Comparison of ENCODE assay signal across 23 cellular contexts in the genomic region with DNA sequence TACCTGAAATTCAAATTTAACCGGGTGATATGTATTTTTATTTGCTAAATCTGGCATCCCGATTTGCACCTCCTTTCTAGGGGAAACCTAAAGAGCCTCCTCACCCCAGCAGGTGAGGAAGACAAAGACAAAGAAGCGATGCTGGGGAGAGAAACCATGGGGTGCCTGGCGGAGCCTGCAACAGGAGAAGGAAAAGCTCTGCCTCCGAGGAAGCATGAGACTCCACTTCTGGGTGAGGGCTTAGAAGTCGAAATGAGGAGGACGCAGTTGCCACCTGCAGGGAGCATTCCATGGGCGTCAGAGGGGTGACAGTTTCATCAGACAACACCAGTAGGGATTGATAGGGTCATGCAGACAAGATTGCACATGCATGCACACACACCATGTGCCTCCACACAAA. TPM values are rescaled to one million over a fixed set of nuclear protein-coding genes. Genes with fewer than 3 reads are reported as not detected.
DNase-seq lines count a peak whose midpoint lies in the region; ATAC-seq and TF ChIP-seq lines count a peak whose summit lies in the region.
"Had no signal": no experiment of that assay in that cellular context is flagged by ENCODE, and none has a peak within 500 bp of the region (broad histone marks: within the 10 kb centered on the region; RNA-seq: fewer than 3 reads in every experiment).

No MANE protein-coding gene starts in this region.

- no peak overlapping the region for H2AFZ ChIP-seq in neural progenitor cell (replicated peaks)

- no peaks in the 10 kb centered on the region for H3F3A ChIP-seq in neural progenitor cell (ENCODE audit: low read depth)

- H3K9ac ChIP-seq in HUES48 (ENCODE audit: low read depth, low read length) (peak overlapping the region; percentile 10; the same call in 1 of the 2 replicates), endodermal cell (ENCODE audit: extremely low read depth, low read length, poor library complexity, severe bottlenecking) (no peak overlapping the region), neural progenitor cell (no peak overlapping the region)

- no peak overlapping the region for H3K4me3 Mint-ChIP-seq in endodermal cell
- H3K4me3 Mint-ChIP-seq in neural progenitor cell = no peak overlapping the region
- no peak overlapping the region for H3K4me3 Mint-ChIP-seq in activated CD4-positive, alpha-beta T cell treated with anti-CD3 and anti-CD28 coated beads, Interleukin-2, amount 10 ng/mL, durations not matched to agents 24 days and 14 days
- H3K4me3 Mint-ChIP-seq: CD4-positive, CD25-positive, alpha-beta regulatory T cell; CD8-positive, alpha-beta memory T cell; HFFc6 had no signal

- H4K20me1 ChIP-seq in neural progenitor cell (ENCODE audit: low read depth) = no peaks in the 10 kb centered on the region

- H3K27me3 Mint-ChIP-seq in endodermal cell (ENCODE audit: insufficient read depth) = peaks cover 2% of the 10 kb centered on the region
- H3K27me3 Mint-ChIP-seq in neural progenitor cell (ENCODE audit: insufficient read depth, low read depth) = peaks cover 4% of the 10 kb centered on the region
- H3K27me3 Mint-ChIP-seq in activated CD4-positive, alpha-beta T cell treated with anti-CD3 and anti-CD28 coated beads, Interleukin-2, amount 10 ng/mL, durations not matched to agents 24 days and 14 days = peaks cover 5% of the 10 kb centered on the region

- 0 out of 2 replicates have a peak, but pooled peaks cover 2% of the 10 kb centered on the region for H3K27me3 ChIP-seq in H7 (ENCODE audit: control insufficient read depth, insufficient read depth, low read length)
- no peaks in the 10 kb centered on the region for H3K27me3 ChIP-seq in HUES48 (ENCODE audit: control insufficient read depth, insufficient read depth, low read length)
- H3K27me3 ChIP-seq in endodermal cell (ENCODE audit: control insufficient read depth, insufficient read depth, low read length, poor library complexity, severe bottlenecking) = no peaks in the 10 kb centered on the region
- no peaks in the 10 kb centered on the region for H3K27me3 ChIP-seq in neural progenitor cell
- peaks cover 14% of the 10 kb centered on the region for H3K27me3 ChIP-seq in lower lobe of right lung (ENCODE audit: low read depth)
- H3K27me3 ChIP-seq: BE2C had no signal

- peak overlapping the region; percentile 13 for H3K4me2 ChIP-seq in neural progenitor cell

- no peaks in the 10 kb centered on the region for H3K79me2 ChIP-seq in neural progenitor cell (ENCODE audit: low read depth)

- no peaks in the 10 kb centered on the region for H3K36me3 Mint-ChIP-seq in endodermal cell (ENCODE audit: low read depth)
- no peaks in the 10 kb centered on the region for H3K36me3 Mint-ChIP-seq in neural progenitor cell
- no peaks in the 10 kb centered on the region for H3K36me3 Mint-ChIP-seq in activated CD4-positive, alpha-beta T cell treated with anti-CD3 and anti-CD28 coated beads, Interleukin-2, amount 10 ng/mL, durations not matched to agents 24 days and 14 days (ENCODE audit: low read depth)
- H3K36me3 Mint-ChIP-seq: CD4-positive, CD25-positive, alpha-beta regulatory T cell; CD8-positive, alpha-beta memory T cell had no signal

- H3K27ac Mint-ChIP-seq in endodermal cell (peak overlapping the region; percentile 49), neural progenitor cell (no peak overlapping the region)
- no peak overlapping the region for H3K27ac Mint-ChIP-seq in activated CD4-positive, alpha-beta T cell treated with anti-CD3 and anti-CD28 coated beads, Interleukin-2, amount 10 ng/mL, durations not matched to agents 24 days and 14 days
- H3K27ac Mint-ChIP-seq: CD4-positive, CD25-positive, alpha-beta regulatory T cell; CD8-positive, alpha-beta memory T cell; HFFc6 had no signal

- no peaks in the 10 kb centered on the region for H3K36me3 ChIP-seq in H7 (replicated peaks; ENCODE audit: control insufficient read depth, insufficient read depth, low read length)
- no peaks in the 10 kb centered on the region for H3K36me3 ChIP-seq in HUES48 (ENCODE audit: control insufficient read depth, insufficient read depth, low read length)
- H3K36me3 ChIP-seq in endodermal cell (ENCODE audit: control insufficient read depth, insufficient read depth, low read length) = no peaks in the 10 kb centered on the region
- no peaks in the 10 kb centered on the region for H3K36me3 ChIP-seq in neural progenitor cell
- H3K36me3 ChIP-seq in lower lobe of right lung = no peaks in the 10 kb centered on the region
- H3K36me3 ChIP-seq: BE2C had no signal

- no peak for TF ChIP-seq CTCF in endodermal cell (conservative IDR thresholded peaks at IDR 0.05)
- no peak for TF ChIP-seq CTCF in neural progenitor cell (IDR thresholded peaks at IDR 0.05)
- TF ChIP-seq CTCF in lower lobe of right lung (IDR thresholded peaks at IDR 0.05) = no peak

- no peak for ATAC-seq in lower lobe of right lung
- ATAC-seq: GM12878, HCT116 had no signal

- H3K9me3 ChIP-seq in HUES48 (ENCODE audit: control insufficient read depth, insufficient read depth, low read length) = no peaks in the 10 kb centered on the region
- H3K9me3 ChIP-seq in endodermal cell (ENCODE audit: control insufficient read depth, low read length) = no peaks in the 10 kb centered on the region
- H3K9me3 ChIP-seq in neural progenitor cell (ENCODE audit: low read depth) = no peaks in the 10 kb centered on the region
- no peaks in the 10 kb centered on the region for H3K9me3 ChIP-seq in lower lobe of right lung
- H3K9me3 ChIP-seq: BE2C had no signal

- DNase-seq in H7 (peak; percentile 39), endodermal cell (peak; percentile 77), neural progenitor cell (ENCODE audit: low spot score) (peak; percentile 36), cerebellum (ENCODE audit: low spot score) (no peak), lower lobe of right lung (no peak)
- no peak for DNase-seq in activated CD4-positive, alpha-beta T cell treated with anti-CD3 and anti-CD28 coated beads, Interleukin-2, amount 10 ng/mL, durations not matched to agents 24 days and 14 days
- DNase-seq: ACHN; BE2C; C1 segment of cervical spinal cord; CD4-positive, CD25-positive, alpha-beta regulatory T cell; CD8-positive, alpha-beta memory T cell; COR-L47; DMS 273 treated with DMSO at 0.1 percent for 48 hours; DMS53; DND-41; EL; HFFc6 had no signal

- 42 to 46% methylated on average over 5 to 8 of the region's 8 CpGs for WGBS in endodermal cell (ENCODE audit: insufficient coverage in 1 of 2, insufficient read length in 1 of 2), 2 experiments

- no peak overlapping the region for H3K27ac ChIP-seq in HUES48 (ENCODE audit: low read depth, low read length)
- no peak overlapping the region for H3K27ac ChIP-seq in endodermal cell (ENCODE audit: low read depth, low read length)
- no peak overlapping the region for H3K27ac ChIP-seq in neural progenitor cell
- H3K27ac ChIP-seq in lower lobe of right lung = no peak overlapping the region

- peaks cover 34% of the 10 kb centered on the region for H3K4me1 Mint-ChIP-seq in endodermal cell
- peaks cover 9% of the 10 kb centered on the region for H3K4me1 Mint-ChIP-seq in neural progenitor cell
- H3K4me1 Mint-ChIP-seq in activated CD4-positive, alpha-beta T cell treated with anti-CD3 and anti-CD28 coated beads, Interleukin-2, amount 10 ng/mL, durations not matched to agents 24 days and 14 days = no peaks in the 10 kb centered on the region
- H3K4me1 Mint-ChIP-seq: CD8-positive, alpha-beta memory T cell had no signal

- H3K4me3 ChIP-seq in H7 (ENCODE audit: insufficient read depth, low read depth, low read length) (no peak overlapping the region), HUES48 (ENCODE audit: low read depth, low read length) (no peak overlapping the region), endodermal cell (ENCODE audit: low read length) (no peak overlapping the region), neural progenitor cell (no peak overlapping the region), lower lobe of right lung (no peak overlapping the region)
- H3K4me3 ChIP-seq: GM12878 had no signal

- intact Hi-C loops in activated CD4-positive, alpha-beta T cell treated with anti-CD3 and anti-CD28 coated beads, Interleukin-2, amount 10 ng/mL, durations not matched to agents 24 days and 14 days (cut with micrococcal nuclease) = loop anchor here (5.0 to 10.0 kb wide), 3 partner anchors 324 to 1856 kb away; no protein-coding TSS in a partner anchor
- intact Hi-C loops in lower lobe of right lung (cut with DNase I) = loop anchor here (5.0 kb wide), 1 partner anchor 194 kb away; no protein-coding TSS in a partner anchor

- H3K9me3 Mint-ChIP-seq in endodermal cell (no peaks in the 10 kb centered on the region), neural progenitor cell (no peaks in the 10 kb centered on the region)
- no peaks in the 10 kb centered on the region for H3K9me3 Mint-ChIP-seq in activated CD4-positive, alpha-beta T cell treated with anti-CD3 and anti-CD28 coated beads, Interleukin-2, amount 10 ng/mL, durations not matched to agents 24 days and 14 days
- H3K9me3 Mint-ChIP-seq: CD4-positive, CD25-positive, alpha-beta regulatory T cell; CD8-positive, alpha-beta memory T cell; HFFc6 had no signal

- H3K4me1 ChIP-seq in HUES48 (ENCODE audit: control insufficient read depth, insufficient read depth, low read length) (peaks cover 26% of the 10 kb centered on the region), endodermal cell (ENCODE audit: control insufficient read depth, insufficient read depth, low read length) (peaks cover 4% of the 10 kb centered on the region), neural progenitor cell (peaks cover 19% of the 10 kb centered on the region), lower lobe of right lung (peaks cover 10% of the 10 kb centered on the region)
- H3K4me1 ChIP-seq: BE2C had no signal

RNA-seq across cellular contexts. Expression of gene LYZL4, which starts 30.5 kb away (rescaled TPM):
- total RNA-seq in H7 (2014; rRNA removed; shearing (Covaris generic)) = not detected in 2 replicates
- total RNA-seq in endodermal cell (not detected), neural progenitor cell (ENCODE audit: low replicate concordance) (not detected in 2 replicates), cerebellum (not detected), lower lobe of right lung (not detected)
- polyA plus RNA-seq in endodermal cell (2013, experiment 1 of 2) = not detected
- not detected for polyA plus RNA-seq in endodermal cell (2013, experiment 2 of 2)
- not detected in 2 replicates for total RNA-seq in activated CD4-positive, alpha-beta T cell treated with anti-CD3 and anti-CD28 coated beads, Interleukin-2, amount 10 ng/mL, durations not matched to agents 24 days and 14 days
- total RNA-seq: CD4-positive, CD25-positive, alpha-beta regulatory T cell; CD8-positive, alpha-beta memory T cell; G401; H4; HFFc6; HT-29 had no signal
- polyA plus RNA-seq: CD4-positive, CD25-positive, alpha-beta regulatory T cell; CD8-positive, alpha-beta memory T cell had no signal

Comparison
In these comparisons a context has a peak if more than half of its experiments do, and no peak if none do; other contexts are left out.
1. DNase-seq: peak in H7 (single experiment), endodermal cell (single experiment) and neural progenitor cell (single experiment); none in activated CD4-positive, alpha-beta T cell treated with anti-CD3 and anti-CD28 coated beads, Interleukin-2, amount 10 ng/mL, durations not matched to agents 24 days and 14 days (single experiment), cerebellum (single experiment) and lower lobe of right lung (single experiment).